23 cellular contexts compared by ENCODE assay signal in genomic region chr20:4663044-4663443, GRCh38. TPM values are rescaled to one million over a fixed set of nuclear protein-coding genes. Genes with fewer than 3 reads are reported as not detected.
"Had no signal": no experiment of that assay in that cellular context is flagged by ENCODE, and none has a peak within 500 bp of the region (broad histone marks: within the 10 kb centered on the region; RNA-seq: fewer than 3 reads in every experiment).

No MANE protein-coding gene starts in this region.

- H3K27me3 ChIP-seq: SJCRH30 had no signal

- H3K4me1 ChIP-seq: SJCRH30 had no signal

- H3K9ac ChIP-seq: KMS-11 had no signal

- H3K4me2 ChIP-seq: KMS-11 had no signal

- H3K9me3 ChIP-seq: SJCRH30 had no signal

- DNase-seq: Kasumi-1, MV-4-11, NCI-H1048, NCI-H1105 treated with DMSO at 0.1 percent for 48 hours, NCI-H1417 treated with DMSO at 0.1 percent for 48 hours, NCI-H146, NCI-H1694 treated with DMSO at 0.1 percent for 48 hours, NCI-H1930, NCI-H2081, NCI-H2107, NCI-H2227 treated with DMSO at 0.1 percent for 48 hours, NCI-H524, NCI-H526 treated with DMSO at 0.1 percent for 48 hours, NCI-H748 treated with DMSO at 0.1 percent for 48 hours, PC-3, SHP77 treated with DMSO at 0.1 percent for 48 hours, SJCRH30 had no signal

- FAIRE-seq: HTR-8/SVneo had no signal

- H3K27ac ChIP-seq: HL-60, KMS-11, SJCRH30 had no signal

- H3K36me3 ChIP-seq: SJCRH30 had no signal

- H3K4me3 ChIP-seq: SJCRH30 had no signal

RNA-seq across cellular contexts. Expression of gene PRND, which starts 58.7 kb away (rescaled TPM):
- total RNA-seq: M059J, NCI-H460, PC-3, Right ventricle myocardium inferior, SJCRH30 had no signal
